In genomic region chr19:43532962-43533545, GRCh38 we compare ENCODE assay signal across 8 cellular contexts. TPM values are rescaled to one million over a fixed set of nuclear protein-coding genes. Genes with fewer than 3 reads are reported as not detected.
DNase-seq lines count a peak whose midpoint lies in the region; ATAC-seq and TF ChIP-seq lines count a peak whose summit lies in the region.

A gene with protein sequence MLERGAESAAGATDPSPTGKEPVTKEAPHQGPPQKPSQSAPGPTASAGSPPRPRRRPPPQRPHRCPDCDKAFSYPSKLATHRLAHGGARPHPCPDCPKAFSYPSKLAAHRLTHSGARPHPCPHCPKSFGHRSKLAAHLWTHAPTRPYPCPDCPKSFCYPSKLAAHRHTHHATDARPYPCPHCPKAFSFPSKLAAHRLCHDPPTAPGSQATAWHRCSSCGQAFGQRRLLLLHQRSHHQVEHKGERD (plus strand): TSS chr19:43533188. CDS start chr19:43534423, 1,235 bp downstream.

- H3K27ac Mint-ChIP-seq in activated naive CD8-positive, alpha-beta T cell treated with anti-CD3 and anti-CD28 coated beads, Interleukin-2, amount 10 ng/mL, durations not matched to agents 7 days and 5 days, result peak within 1 kb of the TSS; percentile 97

- H2BK5ac ChIP-seq in trophoblast cell (ENCODE audit: low read depth, low read length, poor library complexity), result peak within 1 kb of the TSS; percentile 34

- H3K27ac ChIP-seq in cardiac muscle cell (peak within 1 kb of the TSS; percentile 76), trophoblast cell (ENCODE audit: low read depth, low read length) (peak within 1 kb of the TSS; percentile 75), transverse colon (peak within 1 kb of the TSS; percentile 92 to 98 (median 96))

- no peaks in the 10 kb centered on the region for H3K9me3 Mint-ChIP-seq in activated naive CD8-positive, alpha-beta T cell treated with anti-CD3 and anti-CD28 coated beads, Interleukin-2, amount 10 ng/mL, durations not matched to agents 7 days and 5 days

- peak within 1 kb of the TSS; percentile 26 for H3K18ac ChIP-seq in trophoblast cell (ENCODE audit: low read length)

- peak; percentile 53 for ATAC-seq in HG02571 (IDR thresholded peaks at IDR 0.05; ENCODE audit: unreplicated experiment)
- peak; percentile 64 for ATAC-seq in activated naive CD8-positive, alpha-beta T cell treated with anti-CD3 and anti-CD28 coated beads, Interleukin-2, amount 10 ng/mL, durations not matched to agents 7 days and 5 days (ENCODE audit: low read depth)

- no peak within 1 kb of the TSS for H2AK5ac ChIP-seq in trophoblast cell (ENCODE audit: low read length)

- H3K14ac ChIP-seq in trophoblast cell (ENCODE audit: low read length), result peak within 1 kb of the TSS; percentile 30

- no peaks in the 10 kb centered on the region; the same call in 1 of the 2 replicates for H3K36me3 ChIP-seq in GM06990 (ENCODE audit: control insufficient read depth, insufficient read depth, low read length)
- peaks cover under 1% of the 10 kb centered on the region for H3K36me3 ChIP-seq in cardiac muscle cell
- H3K36me3 ChIP-seq in trophoblast cell (ENCODE audit: control insufficient read depth in 1 of 2, insufficient read depth in 2 of 2, low read length in 2 of 2), result peaks cover 4 to 8% of the 10 kb centered on the region in 2 experiments
- H3K36me3 ChIP-seq in transverse colon, result no peaks in the 10 kb centered on the region

- H2BK120ac ChIP-seq in trophoblast cell (ENCODE audit: insufficient read depth, low read length, poor library complexity), result no peak within 1 kb of the TSS

- H3K79me1 ChIP-seq in trophoblast cell (ENCODE audit: low read length), result peaks cover 11% of the 10 kb centered on the region

- H3K27me3 Mint-ChIP-seq in activated naive CD8-positive, alpha-beta T cell treated with anti-CD3 and anti-CD28 coated beads, Interleukin-2, amount 10 ng/mL, durations not matched to agents 7 days and 5 days, result no peaks in the 10 kb centered on the region

- H3K4me2 ChIP-seq in trophoblast cell (ENCODE audit: low read length), result peak within 1 kb of the TSS; percentile 86

- WGBS in trophoblast cell (ENCODE audit: extremely low coverage, insufficient coverage, insufficient read length), result no CpG with 5 or more reads among the region's 47 CpGs
- 1% methylated on average over 23 of the region's 47 CpGs; no CpG with 5 or more reads in 1 of the 2 donors for WGBS in transverse colon (ENCODE audit: low coverage in 1 of 2), 2 donors

- no peaks in the 10 kb centered on the region for H3K9me3 ChIP-seq in cardiac muscle cell (ENCODE audit: low read depth)
- no peaks in the 10 kb centered on the region for H3K9me3 ChIP-seq in trophoblast cell (ENCODE audit: insufficient read depth, low read depth, low read length)
- no peaks in the 10 kb centered on the region for H3K9me3 ChIP-seq in transverse colon

- H3K4me1 ChIP-seq in cardiac muscle cell (ENCODE audit: low read depth) (peaks cover 4% of the 10 kb centered on the region), trophoblast cell (ENCODE audit: control insufficient read depth in 1 of 2, insufficient read depth in 2 of 2, low read length in 2 of 2) (peaks cover 4 to 12% of the 10 kb centered on the region in 2 experiments), transverse colon (peaks cover 9 to 35% (median 16%) of the 10 kb centered on the region in 4 donors)

- H3K27me3 ChIP-seq in GM06990 (replicated peaks; ENCODE audit: control insufficient read depth, insufficient read depth, low read length) (no peaks in the 10 kb centered on the region), cardiac muscle cell (no peaks in the 10 kb centered on the region), trophoblast cell (ENCODE audit: insufficient read depth, low read length) (no peaks in the 10 kb centered on the region), transverse colon (no peaks in the 10 kb centered on the region)

- TF ChIP-seq POLR2A in transverse colon (IDR thresholded peaks at IDR 0.05), result no peak

- no peak within 1 kb of the TSS for H2BK12ac ChIP-seq in trophoblast cell (ENCODE audit: low read length)

- no peak for TF ChIP-seq CTCF in GM06990 (IDR thresholded peaks at IDR 0.05; ENCODE audit: insufficient read depth, low read length, poor library complexity, severe bottlenecking)
- no peak for TF ChIP-seq CTCF in cardiac muscle cell (IDR thresholded peaks at IDR 0.05; ENCODE audit: low read depth, low read length)
- peak in 1 of 5 experiments; percentile 1 for TF ChIP-seq CTCF in transverse colon (IDR thresholded peaks at IDR 0.05)

- H3K4ac ChIP-seq in trophoblast cell (ENCODE audit: low read depth, low read length), result no peak within 1 kb of the TSS

- peak within 1 kb of the TSS; percentile 53 for H4K91ac ChIP-seq in trophoblast cell (ENCODE audit: low read depth, low read length)

- in situ Hi-C loops in transverse colon (cut with MboI; ENCODE audit: low pct_ligation_motif_present in 1 of 4, low pct_unique_long_range_greater_than_20kb in 1 of 4, low sequenced_read_pairs in 3 of 4), result no loop called here

- H3K9ac ChIP-seq in trophoblast cell (ENCODE audit: low read length), result no peak within 1 kb of the TSS

- H3K4me1 Mint-ChIP-seq in activated naive CD8-positive, alpha-beta T cell treated with anti-CD3 and anti-CD28 coated beads, Interleukin-2, amount 10 ng/mL, durations not matched to agents 7 days and 5 days, result peaks cover 14% of the 10 kb centered on the region

- peak within 1 kb of the TSS; percentile 72 for H4K12ac ChIP-seq in trophoblast cell (ENCODE audit: low read depth, low read length)

- peak; percentile 94 for DNase-seq in GM06990 (ENCODE audit: extremely low read depth, insufficient read length)
- peak; percentile 73 for DNase-seq in NCI-H1048 (lab: John Stamatoyannopoulos, UW)
- peak; percentile 49 for DNase-seq in SKM-1 treated with dmso at 0.1 percent for 144 hours (lab: John Stamatoyannopoulos, UW; ENCODE audit: unreplicated experiment)
- peak; percentile 86 for DNase-seq in activated naive CD8-positive, alpha-beta T cell treated with anti-CD3 and anti-CD28 coated beads, Interleukin-2, amount 10 ng/mL, durations not matched to agents 7 days and 5 days
- DNase-seq in cardiac muscle cell (ENCODE audit: low read depth in 1 of 2, low spot score in 1 of 2), result peak; percentile 96 to 98
- DNase-seq in trophoblast cell, result peak; percentile 70 to 79
- DNase-seq in transverse colon, result peak; percentile 91

- intact Hi-C loops in transverse colon (cut with DNase I; ENCODE audit: low total_unique reads), result loop anchor here (10.0 kb wide), 1 partner anchor 62 kb away; the partner anchor contains the start of genes IRGQ and ZNF576

- H2AFZ ChIP-seq in trophoblast cell (ENCODE audit: insufficient read depth, low read length, poor library complexity), result peak within 1 kb of the TSS; percentile 72

- TF ChIP-seq EP300 in transverse colon (IDR thresholded peaks at IDR 0.05; ENCODE audit: low read depth), result no peak

- no peak within 1 kb of the TSS for H3K23ac ChIP-seq in trophoblast cell (ENCODE audit: low read length)

- H4K8ac ChIP-seq in trophoblast cell (ENCODE audit: low read depth, low read length), result peak within 1 kb of the TSS; percentile 85

- peaks cover 2% of the 10 kb centered on the region for H3K79me2 ChIP-seq in trophoblast cell (ENCODE audit: control insufficient read depth, insufficient read depth, low read length, poor library complexity)

- H3K4me3 ChIP-seq in GM06990 (replicated peaks; ENCODE audit: low read depth, low read length) (peak within 1 kb of the TSS; percentile 64), cardiac muscle cell (peak within 1 kb of the TSS; percentile 34), trophoblast cell (ENCODE audit: low read depth, low read length) (peak within 1 kb of the TSS; percentile 67), transverse colon (peak within 1 kb of the TSS; percentile 41 to 62 (median 53))

- H3K36me3 Mint-ChIP-seq in activated naive CD8-positive, alpha-beta T cell treated with anti-CD3 and anti-CD28 coated beads, Interleukin-2, amount 10 ng/mL, durations not matched to agents 7 days and 5 days, result peaks cover 3% of the 10 kb centered on the region

- POLR2A ChIA-PET in activated naive CD8-positive, alpha-beta T cell treated with anti-CD3 and anti-CD28 coated beads, Interleukin-2, amount 10 ng/mL, durations not matched to agents 7 days and 5 days (lab: Charles Lee), result interaction anchor here (1.1 to 3.7 kb wide), 15 partner anchors 8 to 135 kb away, joined by 3 to 22 read pairs (median 7); partner anchors contain the start of genes IRGQ, PHLDB3 and ZNF576

- peak within 1 kb of the TSS; percentile 87 for H3K4me3 Mint-ChIP-seq in activated naive CD8-positive, alpha-beta T cell treated with anti-CD3 and anti-CD28 coated beads, Interleukin-2, amount 10 ng/mL, durations not matched to agents 7 days and 5 days

RNA-seq across cellular contexts. Expression of the gene that starts here (rescaled TPM):
- total RNA-seq in activated naive CD8-positive, alpha-beta T cell treated with anti-CD3 and anti-CD28 coated beads, Interleukin-2, amount 10 ng/mL, durations not matched to agents 7 days and 5 days, result 1 to 10 TPM; 3.9 to 4.6 TPM
- total RNA-seq in cardiac muscle cell (1.8 TPM in 1 of 2 replicates, not detected in the other), transverse colon (1 to 10 TPM in 2 of 4 donors, under 1 TPM in 1, not detected in 1; 0.20 to 1.9 (median 1.8) TPM)
- 0.72 and 3.3 TPM in 2 replicates for polyA plus RNA-seq in cardiac muscle cell
- polyA plus RNA-seq in trophoblast cell (2013), result 0.51 and 0.57 TPM in 2 replicates

Comparison
In these comparisons a context has a peak if more than half of its experiments do, and no peak if none do; other contexts are left out.
1. Peak in every context shown above with its lines: DNase-seq, ATAC-seq, H3K4me3 ChIP-seq and H3K27ac ChIP-seq.